In the genomic region with DNA sequence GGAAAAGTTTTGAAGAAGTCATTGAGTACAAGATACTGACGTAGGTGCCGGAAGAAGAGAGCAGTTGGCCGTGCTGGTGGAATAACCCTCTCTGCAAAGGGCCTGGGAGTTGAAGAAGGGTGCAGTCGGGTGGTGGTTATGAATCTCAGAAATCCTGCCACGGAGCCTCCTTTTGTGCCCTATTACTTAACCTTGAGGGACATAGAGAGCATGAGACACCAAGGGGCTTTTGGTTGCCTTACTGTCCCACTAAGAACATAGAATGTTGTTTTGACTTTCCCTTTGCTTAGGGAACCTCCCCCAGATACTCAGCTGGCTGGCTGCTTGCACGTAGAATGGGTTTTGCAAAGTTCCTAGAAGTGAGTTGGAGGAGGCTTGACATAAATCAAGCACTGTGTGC, we compare ENCODE assay signal across 12 cellular contexts. TPM values are rescaled to one million over a fixed set of nuclear protein-coding genes. Genes with fewer than 3 reads are reported as not detected.
A peak's percentile ranks its signal among the peaks of the same experiment; 100 is the strongest.
DNase-seq lines count a peak whose midpoint lies in the region; ATAC-seq lines count a peak whose summit lies in the region.
"Had no signal": no experiment of that assay in that cellular context is flagged by ENCODE, and none has a peak within 500 bp of the region (broad histone marks: within the 10 kb centered on the region; RNA-seq: fewer than 3 reads in every experiment).

No MANE protein-coding gene starts in this region.

- ATAC-seq in activated T-helper 17 cell treated with anti-CD3 and anti-CD28 coated beads, Interleukin-2, amount 50 U/mL, for 72 hours (replicated peaks) = peak; percentile 75
- peak; percentile 41 to 48 for ATAC-seq in naive thymus-derived CD8-positive, alpha-beta T cell
- ATAC-seq in GM18511 (IDR thresholded peaks at IDR 0.05; ENCODE audit: unreplicated experiment) (no peak), HG02884 (IDR thresholded peaks at IDR 0.05; ENCODE audit: unreplicated experiment) (no peak)

- intact Hi-C loops in CD4-positive, alpha-beta memory T cell (cut with micrococcal nuclease) = loop anchor here (5.0 kb wide), 2 partner anchors 162 to 468 kb away; a partner anchor contains a TSS

- no peaks in the 10 kb centered on the region for H3K27me3 ChIP-seq in CD4-positive, alpha-beta memory T cell (ENCODE audit: insufficient read depth, low read length)
- H3K27me3 ChIP-seq: stomach had no signal

- no peaks in the 10 kb centered on the region for H3K9me3 ChIP-seq in CD4-positive, alpha-beta memory T cell (ENCODE audit: control insufficient read depth in 1 of 2, low read length in 2 of 2)

- POLR2A ChIA-PET in CD4-positive, alpha-beta memory T cell (lab: Charles Lee; ENCODE audit: partially characterized antibody) = interaction anchor here (1.1 to 21.6 kb wide), 11 partner anchors 13 to 466 kb away, joined by 3 to 794 read pairs (median 4); a partner anchor contains a TSS
- POLR2A ChIA-PET in naive thymus-derived CD8-positive, alpha-beta T cell (lab: Charles Lee) = interaction anchor here (6.3 to 9.2 kb wide), 2 partner anchors 14 to 36 kb away, joined by 85 to 133 read pairs; no protein-coding TSS in a partner anchor

- H3K36me3 ChIP-seq in CD4-positive, alpha-beta memory T cell (ENCODE audit: insufficient read depth, low read length) = no peaks in the 10 kb centered on the region
- H3K36me3 ChIP-seq: stomach had no signal

- H3K9me3 Mint-ChIP-seq in CD4-positive, alpha-beta memory T cell = peaks cover 0 to 4% (median 2%) of the 10 kb centered on the region in 8 donors
- no peaks in the 10 kb centered on the region for H3K9me3 Mint-ChIP-seq in activated T-helper 17 cell treated with anti-CD3 and anti-CD28 coated beads, Interleukin-2, amount 50 U/mL, for 72 hours
- peaks cover 0 to 14% (median 0%) of the 10 kb centered on the region in 9 donors for H3K9me3 Mint-ChIP-seq in naive thymus-derived CD8-positive, alpha-beta T cell

- H3K27ac ChIP-seq in CD4-positive, alpha-beta memory T cell (ENCODE audit: low read depth, low read length) = peak overlapping the region; percentile 94

- H3K4me3 ChIP-seq in CD4-positive, alpha-beta memory T cell (ENCODE audit: low read length in 2 of 2) = peak overlapping the region; percentile 10 to 15
- H3K4me3 ChIP-seq: stomach had no signal

- H3K27ac Mint-ChIP-seq in CD4-positive, alpha-beta memory T cell = peak overlapping the region; percentile 93 to 100 (median 99)
- H3K27ac Mint-ChIP-seq in activated T-helper 17 cell treated with anti-CD3 and anti-CD28 coated beads, Interleukin-2, amount 50 U/mL, for 72 hours = peak overlapping the region; percentile 100
- H3K27ac Mint-ChIP-seq in naive thymus-derived CD8-positive, alpha-beta T cell = peak overlapping the region; percentile 93 to 99 (median 96)

- peak; percentile 63 to 87 (median 67) for DNase-seq in CD4-positive, alpha-beta memory T cell
- peak; percentile 48 for DNase-seq in T follicular helper cell (ENCODE audit: low read depth)
- DNase-seq in naive thymus-derived CD8-positive, alpha-beta T cell = peak in 7 of 10 donors; percentile 42 to 76 (median 58)
- DNase-seq in GF-D8 (lab: John Stamatoyannopoulos, UW) = no peak
- DNase-seq in NCI-H2196 treated with DMSO at 0.1 percent for 48 hours (lab: John Stamatoyannopoulos, UW; ENCODE audit: unreplicated experiment) = no peak
- DNase-seq: hippocampal formation, KG1, stomach had no signal

- H3K36me3 Mint-ChIP-seq in CD4-positive, alpha-beta memory T cell = peaks cover 36 to 38% of the 10 kb centered on the region in 2 donors
- H3K36me3 Mint-ChIP-seq in activated T-helper 17 cell treated with anti-CD3 and anti-CD28 coated beads, Interleukin-2, amount 50 U/mL, for 72 hours (ENCODE audit: low read depth) = peaks cover 53% of the 10 kb centered on the region
- peaks cover 3 to 7% (median 4%) of the 10 kb centered on the region in 3 donors for H3K36me3 Mint-ChIP-seq in naive thymus-derived CD8-positive, alpha-beta T cell

- peak overlapping the region; percentile 86 to 99 (median 92) for H3K4me3 Mint-ChIP-seq in CD4-positive, alpha-beta memory T cell
- peak overlapping the region; percentile 97 for H3K4me3 Mint-ChIP-seq in activated T-helper 17 cell treated with anti-CD3 and anti-CD28 coated beads, Interleukin-2, amount 50 U/mL, for 72 hours
- H3K4me3 Mint-ChIP-seq in naive thymus-derived CD8-positive, alpha-beta T cell = peak overlapping the region; percentile 72 to 96 (median 86)

- CTCF ChIA-PET in CD4-positive, alpha-beta memory T cell (lab: Charles Lee; ENCODE audit: partially characterized antibody) = no interaction called here

- H3K27me3 Mint-ChIP-seq in CD4-positive, alpha-beta memory T cell = no peaks in the 10 kb centered on the region
- H3K27me3 Mint-ChIP-seq in activated T-helper 17 cell treated with anti-CD3 and anti-CD28 coated beads, Interleukin-2, amount 50 U/mL, for 72 hours = no peaks in the 10 kb centered on the region
- no peaks in the 10 kb centered on the region for H3K27me3 Mint-ChIP-seq in naive thymus-derived CD8-positive, alpha-beta T cell

- H3K4me1 ChIP-seq in CD4-positive, alpha-beta memory T cell (ENCODE audit: insufficient read depth, low read length) = peaks cover 32% of the 10 kb centered on the region

- H3K4me1 Mint-ChIP-seq in CD4-positive, alpha-beta memory T cell = peaks cover 32 to 63% (median 43%) of the 10 kb centered on the region in 4 donors
- peaks cover 20% of the 10 kb centered on the region for H3K4me1 Mint-ChIP-seq in activated T-helper 17 cell treated with anti-CD3 and anti-CD28 coated beads, Interleukin-2, amount 50 U/mL, for 72 hours
- peaks cover 20 to 43% (median 37%) of the 10 kb centered on the region in 4 donors for H3K4me1 Mint-ChIP-seq in naive thymus-derived CD8-positive, alpha-beta T cell

RNA-seq across cellular contexts. Expression of a gene that starts 1.3 kb away (rescaled TPM):
- total RNA-seq in CD4-positive, alpha-beta memory T cell = 100 to 1,000 TPM; 203 to 222 TPM
- 100 to 1,000 TPM in 1 of 2 donors, 10 to 100 TPM in 1; 80.0 to 132 TPM for polyA plus RNA-seq in CD4-positive, alpha-beta memory T cell
- 100 to 1,000 TPM; 242 to 382 TPM for total RNA-seq in activated T-helper 17 cell treated with anti-CD3 and anti-CD28 coated beads, Interleukin-2, amount 50 U/mL, for 72 hours
- total RNA-seq in naive thymus-derived CD8-positive, alpha-beta T cell = 100 to 1,000 TPM; 128 to 133 TPM
- polyA plus RNA-seq in naive thymus-derived CD8-positive, alpha-beta T cell = 10 to 100 TPM; 15.8 to 32.0 (median 29.3) TPM
- total RNA-seq: osteoblast had no signal

Comparison
In these comparisons a context has a peak if more than half of its experiments do, and no peak if none do; other contexts are left out.
1. DNase-seq: peak in CD4-positive, alpha-beta memory T cell (5 of 5), T follicular helper cell (single experiment) and naive thymus-derived CD8-positive, alpha-beta T cell (7 of 10); none in GF-D8 (single experiment) and NCI-H2196 treated with DMSO at 0.1 percent for 48 hours (single experiment).
2. ATAC-seq: peak in activated T-helper 17 cell treated with anti-CD3 and anti-CD28 coated beads, Interleukin-2, amount 50 U/mL, for 72 hours (single experiment) and naive thymus-derived CD8-positive, alpha-beta T cell (2 of 2); none in GM18511 (single experiment) and HG02884 (single experiment).
3. Peak in every context shown above with its lines, with median percentiles within 50 percentile points of each other: H3K27ac Mint-ChIP-seq and H3K4me3 Mint-ChIP-seq.